ENCODE assay signal across 28 cellular contexts in the genomic region with DNA sequence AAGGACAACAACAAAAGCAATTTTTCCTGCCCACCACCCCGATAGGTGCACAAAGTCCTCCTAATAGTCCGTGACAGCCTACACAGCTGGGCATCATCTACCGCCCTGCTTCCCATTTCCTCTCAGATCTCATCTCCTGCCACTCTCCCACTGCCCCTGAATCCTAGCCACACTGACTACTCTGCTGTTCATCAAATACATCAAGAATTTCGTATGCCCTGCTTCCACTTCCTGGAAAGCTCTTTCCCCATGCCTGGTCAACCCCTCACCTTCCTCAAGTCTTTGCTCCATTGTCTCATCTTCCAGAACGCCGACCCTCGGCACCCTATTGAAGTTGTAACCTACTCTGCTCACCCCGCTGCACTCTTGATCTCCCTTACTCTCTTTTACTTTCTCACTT.
"Had no signal": no experiment of that assay in that cellular context is flagged by ENCODE, and none has a peak within 500 bp of the region (broad histone marks: within the 10 kb centered on the region; RNA-seq: fewer than 3 reads in every experiment).

No MANE protein-coding gene starts in this region.

- H3K27ac ChIP-seq: stomach, suprapubic skin, testis, thoracic aorta, thyroid gland, tibial artery, tibial nerve, transverse colon, upper lobe of left lung, upper lobe of right lung, uterus, vagina had no signal

- H3K36me3 ChIP-seq: stomach, suprapubic skin, thoracic aorta, thyroid gland, tibial artery, tibial nerve, transverse colon, upper lobe of left lung, upper lobe of right lung, uterus, vagina had no signal

- H3K36me3 Mint-ChIP-seq: stimulated activated effector memory CD8-positive, alpha-beta T cell treated with anti-CD3 and anti-CD28 coated beads, Interleukin-12 subunit alpha, Interleukin-12 subunit beta, amount 100 ng/mL, for 72 hours; stimulated activated memory B cell treated with anti-CD40 and anti-IgM and Interleukin-4, amounts not matched to agents 10 μg/mL and 1 μg/mL and 100 μg/mL, for 72 hours; stimulated activated naive B cell treated with anti-CD40 and anti-IgM and Interleukin-4, amounts not matched to agents 10 μg/mL and 1 μg/mL and 100 μg/mL, for 72 hours; type B pancreatic cell had no signal

- H3K9me3 ChIP-seq: stomach, suprapubic skin, testis, thoracic aorta, thyroid gland, tibial artery, tibial nerve, transverse colon, upper lobe of left lung, upper lobe of right lung, uterus, vagina had no signal

- H3K4me3 Mint-ChIP-seq: stimulated activated effector memory CD8-positive, alpha-beta T cell treated with anti-CD3 and anti-CD28 coated beads, Interleukin-12 subunit alpha, Interleukin-12 subunit beta, amount 100 ng/mL, for 72 hours; stimulated activated memory B cell treated with anti-CD40 and anti-IgM and Interleukin-4, amounts not matched to agents 10 μg/mL and 1 μg/mL and 100 μg/mL, for 72 hours; stimulated activated naive B cell treated with anti-CD40 and anti-IgM and Interleukin-4, amounts not matched to agents 10 μg/mL and 1 μg/mL and 100 μg/mL, for 72 hours; stimulated activated naive CD8-positive, alpha-beta T cell treated with anti-CD3 and anti-CD28 coated beads, Interleukin-15, amount 100 ng/mL, for 72 hours; stimulated activated naive CD8-positive, alpha-beta T cell treated with anti-CD3 and anti-CD28 coated beads, Interleukin-15, Interleukin-2, amounts not matched to agents 100 ng/mL and 50 ng/mL, for 24 hours; type B pancreatic cell had no signal

- H3K4me1 Mint-ChIP-seq: stimulated activated effector memory CD8-positive, alpha-beta T cell treated with anti-CD3 and anti-CD28 coated beads, Interleukin-12 subunit alpha, Interleukin-12 subunit beta, amount 100 ng/mL, for 72 hours; stimulated activated memory B cell treated with anti-CD40 and anti-IgM and Interleukin-4, amounts not matched to agents 10 μg/mL and 1 μg/mL and 100 μg/mL, for 72 hours; stimulated activated naive B cell treated with anti-CD40 and anti-IgM and Interleukin-4, amounts not matched to agents 10 μg/mL and 1 μg/mL and 100 μg/mL, for 72 hours; stimulated activated naive CD8-positive, alpha-beta T cell treated with anti-CD3 and anti-CD28 coated beads, Interleukin-15, amount 100 ng/mL, for 72 hours had no signal

- H3K4me1 ChIP-seq: stomach, suprapubic skin, testis, thyroid gland, tibial artery, tibial nerve, transverse colon, upper lobe of left lung, upper lobe of right lung, uterus, vagina had no signal

- H3K9me3 Mint-ChIP-seq: stimulated activated naive B cell treated with anti-CD40 and anti-IgM and Interleukin-4, amounts not matched to agents 10 μg/mL and 1 μg/mL and 100 μg/mL, for 72 hours; type B pancreatic cell had no signal

- H3K4me3 ChIP-seq: stomach, suprapubic skin, testis, thoracic aorta, thyroid gland, tibial artery, tibial nerve, transverse colon, upper lobe of left lung, upper lobe of right lung, uterus, vagina had no signal

- H3K27me3 Mint-ChIP-seq: stimulated activated memory B cell treated with anti-CD40 and anti-IgM and Interleukin-4, amounts not matched to agents 10 μg/mL and 1 μg/mL and 100 μg/mL, for 72 hours had no signal

- H3K27me3 ChIP-seq: stomach, testis, thyroid gland, tibial nerve, upper lobe of left lung, upper lobe of right lung, uterus, vagina had no signal

- ATAC-seq: stimulated activated effector memory CD8-positive, alpha-beta T cell treated with anti-CD3 and anti-CD28 coated beads, Interleukin-12 subunit alpha, Interleukin-12 subunit beta, amount 100 ng/mL, for 72 hours; stimulated activated memory B cell treated with anti-CD40 and anti-IgM and Interleukin-4, amounts not matched to agents 10 μg/mL and 1 μg/mL and 100 μg/mL, for 72 hours; stimulated activated naive B cell treated with anti-CD40 and anti-IgM and Interleukin-4, amounts not matched to agents 10 μg/mL and 1 μg/mL and 100 μg/mL, for 72 hours; stimulated activated naive CD8-positive, alpha-beta T cell treated with anti-CD3 and anti-CD28 coated beads, Interleukin-15, amount 100 ng/mL, for 72 hours; stimulated activated naive CD8-positive, alpha-beta T cell treated with anti-CD3 and anti-CD28 coated beads, Interleukin-15, Interleukin-2, amounts not matched to agents 100 U/mL and 50 U/mL, for 24 hours; upper lobe of right lung had no signal

- DNase-seq: stimulated activated CD4-positive, alpha-beta T cell treated with anti-CD3 and anti-CD28 coated beads, Interleukin-2, amount 100 ng/mL, for 48 hours; stimulated activated CD4-positive, alpha-beta T cell treated with anti-CD3 and anti-CD28 coated beads, Interleukin-4, amount 100 ng/mL, for 1 hour; stimulated activated CD4-positive, alpha-beta T cell treated with anti-CD3 and anti-CD28 coated beads, Interleukin-4, amount 100 ng/mL, for 24 hours; stimulated activated CD4-positive, alpha-beta T cell treated with anti-CD3 and anti-CD28 coated beads, Interleukin-4, amount 100 ng/mL, for 4 hours; stimulated activated CD8-positive, alpha-beta memory T cell treated with anti-CD3 and anti-CD28 coated beads, Interleukin-4, amount 100 ng/mL, for 48 hours; stimulated activated naive B cell treated with anti-CD40 and anti-IgM and Interleukin-4, amounts not matched to agents 10 μg/mL and 1 μg/mL and 100 μg/mL, for 72 hours; stimulated activated naive CD4-positive, alpha-beta T cell; stimulated activated naive CD4-positive, alpha-beta T cell treated with Interleukin-2 at 50 U/mL for 16 hours; stimulated activated naive CD8-positive, alpha-beta T cell treated with anti-CD3 and anti-CD28 coated beads, Interleukin-15, amount 100 ng/mL, for 72 hours; stimulated activated naive CD8-positive, alpha-beta T cell treated with anti-CD3 and anti-CD28 coated beads, Interleukin-15, Interleukin-2, amounts not matched to agents 100 U/mL and 50 U/mL, for 24 hours; stomach; substantia nigra; testis; thyroid gland; tibial artery; transverse colon; trophoblast cell; upper lobe of left lung; upper lobe of right lung; uterus had no signal

- H3K27ac Mint-ChIP-seq: stimulated activated effector memory CD8-positive, alpha-beta T cell treated with anti-CD3 and anti-CD28 coated beads, Interleukin-12 subunit alpha, Interleukin-12 subunit beta, amount 100 ng/mL, for 72 hours; stimulated activated memory B cell treated with anti-CD40 and anti-IgM and Interleukin-4, amounts not matched to agents 10 μg/mL and 1 μg/mL and 100 μg/mL, for 72 hours; stimulated activated naive B cell treated with anti-CD40 and anti-IgM and Interleukin-4, amounts not matched to agents 10 μg/mL and 1 μg/mL and 100 μg/mL, for 72 hours; stimulated activated naive CD8-positive, alpha-beta T cell treated with anti-CD3 and anti-CD28 coated beads, Interleukin-15, amount 100 ng/mL, for 72 hours; stimulated activated naive CD8-positive, alpha-beta T cell treated with anti-CD3 and anti-CD28 coated beads, Interleukin-15, Interleukin-2, amounts not matched to agents 100 ng/mL and 50 ng/mL, for 24 hours; type B pancreatic cell had no signal
